Comparison of ENCODE assay signal across 14 cellular contexts in genomic region chr2:85680707-85681353, GRCh38. TPM values are rescaled to one million over a fixed set of nuclear protein-coding genes. Genes with fewer than 3 reads are reported as not detected.
A peak's percentile ranks its signal among the peaks of the same experiment; 100 is the strongest.
DNase-seq lines count a peak whose midpoint lies in the region; ATAC-seq and TF ChIP-seq lines count a peak whose summit lies in the region.
"Had no signal": no experiment of that assay in that cellular context is flagged by ENCODE, and none has a peak within 500 bp of the region (broad histone marks: within the 10 kb centered on the region; RNA-seq: fewer than 3 reads in every experiment).

No MANE protein-coding gene starts in this region.

- H3K4me1 ChIP-seq in psoas muscle (peaks cover 26% of the 10 kb centered on the region), mucosa of descending colon (ENCODE audit: low read depth) (no peaks in the 10 kb centered on the region)

- CTCF ChIA-PET in activated CD4-positive, alpha-beta T cell treated with anti-CD3 and anti-CD28 coated beads for 36 hours (lab: Charles Lee) = interaction anchor here (0.7 to 4.3 kb wide), 5 partner anchors 10 to 75 kb away, joined by 3 to 51 read pairs (median 4); partner anchors contain the start of gene GNLY

- no peak overlapping the region for H3K4me3 Mint-ChIP-seq in activated CD4-positive, alpha-beta T cell treated with anti-CD3 and anti-CD28 coated beads for 36 hours
- H3K4me3 Mint-ChIP-seq in central memory CD8-positive, alpha-beta T cell = peak overlapping the region; percentile 50

- H3K9me3 Mint-ChIP-seq in activated CD4-positive, alpha-beta T cell treated with anti-CD3 and anti-CD28 coated beads for 36 hours (ENCODE audit: low read depth) = no peaks in the 10 kb centered on the region
- no peaks in the 10 kb centered on the region for H3K9me3 Mint-ChIP-seq in central memory CD8-positive, alpha-beta T cell
- H3K9me3 Mint-ChIP-seq: naive thymus-derived CD8-positive, alpha-beta T cell had no signal

- no peaks in the 10 kb centered on the region for H3K9me3 ChIP-seq in psoas muscle
- no peaks in the 10 kb centered on the region for H3K9me3 ChIP-seq in mucosa of descending colon

- peak overlapping the region; percentile 86 for H3K27ac ChIP-seq in psoas muscle

- H3K4me3 ChIP-seq in psoas muscle (no peak overlapping the region), mucosa of descending colon (no peak overlapping the region)

- peaks cover 2% of the 10 kb centered on the region for H3K27me3 Mint-ChIP-seq in activated CD4-positive, alpha-beta T cell treated with anti-CD3 and anti-CD28 coated beads for 36 hours
- no peaks in the 10 kb centered on the region for H3K27me3 Mint-ChIP-seq in central memory CD8-positive, alpha-beta T cell

- WGBS in psoas muscle, 3 donors = 68 to 78% (median 73%) methylated on average over 2 of the region's 2 CpGs

- H3K27ac Mint-ChIP-seq in activated CD4-positive, alpha-beta T cell treated with anti-CD3 and anti-CD28 coated beads for 36 hours = peak overlapping the region; percentile 38
- H3K27ac Mint-ChIP-seq in central memory CD8-positive, alpha-beta T cell (ENCODE audit: low read depth) = peak overlapping the region; percentile 30

- H3K36me3 Mint-ChIP-seq in activated CD4-positive, alpha-beta T cell treated with anti-CD3 and anti-CD28 coated beads for 36 hours (ENCODE audit: low read depth) = no peaks in the 10 kb centered on the region
- no peaks in the 10 kb centered on the region for H3K36me3 Mint-ChIP-seq in central memory CD8-positive, alpha-beta T cell (ENCODE audit: insufficient read depth)
- H3K36me3 Mint-ChIP-seq: naive thymus-derived CD8-positive, alpha-beta T cell had no signal

- H3K27me3 ChIP-seq in psoas muscle (ENCODE audit: insufficient read depth in 3 of 3, low read length in 2 of 3) = no peaks in the 10 kb centered on the region

- POLR2A ChIA-PET in activated CD4-positive, alpha-beta T cell treated with anti-CD3 and anti-CD28 coated beads for 36 hours (lab: Charles Lee) = no interaction called here

- intact Hi-C loops in activated CD4-positive, alpha-beta T cell treated with anti-CD3 and anti-CD28 coated beads for 36 hours (cut with DNase I, micrococcal nuclease) = no loop called here
- intact Hi-C loops in psoas muscle (cut with DNase I) = loop anchor here in 1 of 2 donors (2.0 kb wide), 1 partner anchor 26 kb away; no protein-coding TSS in a partner anchor
- intact Hi-C loops in mucosa of descending colon (cut with DNase I, micrococcal nuclease) = no loop called here

- peak; percentile 48 for ATAC-seq in activated CD4-positive, alpha-beta T cell treated with anti-CD3 and anti-CD28 coated beads for 36 hours
- no peak for ATAC-seq in central memory CD8-positive, alpha-beta T cell (replicated peaks; ENCODE audit: extremely low read depth, poor library complexity, severe bottlenecking)
- ATAC-seq in psoas muscle = no peak
- no peak for ATAC-seq in mucosa of descending colon
- ATAC-seq in HG02759 (IDR thresholded peaks at IDR 0.05; ENCODE audit: unreplicated experiment) = no peak
- ATAC-seq: naive thymus-derived CD8-positive, alpha-beta T cell had no signal

- H3K36me3 ChIP-seq in psoas muscle (ENCODE audit: insufficient read depth in 1 of 2, low read depth in 1 of 2) (no peaks in the 10 kb centered on the region), mucosa of descending colon (ENCODE audit: low read depth) (no peaks in the 10 kb centered on the region)

- TF ChIP-seq CTCF in psoas muscle (IDR thresholded peaks at IDR 0.05) (no peak), mucosa of descending colon (IDR thresholded peaks at IDR 0.05) (no peak)

- H3K4me1 Mint-ChIP-seq in activated CD4-positive, alpha-beta T cell treated with anti-CD3 and anti-CD28 coated beads for 36 hours = no peaks in the 10 kb centered on the region
- peaks cover 4% of the 10 kb centered on the region for H3K4me1 Mint-ChIP-seq in central memory CD8-positive, alpha-beta T cell

- DNase-seq in activated CD4-positive, alpha-beta T cell treated with anti-CD3 and anti-CD28 coated beads for 36 hours = no peak
- DNase-seq in activated CD4-positive, alpha-beta T cell treated with anti-CD3 and anti-CD28 coated beads, Interleukin-2, amount 50 U/mL, for 48 hours = no peak
- peak; percentile 46 for DNase-seq in NCI-H2107 (lab: John Stamatoyannopoulos, UW)
- no peak for DNase-seq in central memory CD8-positive, alpha-beta T cell (ENCODE audit: low spot score in 2 of 2)
- no peak for DNase-seq in psoas muscle
- no peak for DNase-seq in mucosa of descending colon
- DNase-seq in SW 1271 (lab: John Stamatoyannopoulos, UW) = no peak
- DNase-seq: activated CD4-positive, alpha-beta T cell treated with anti-CD3 and anti-CD28 coated beads for 4 hours; AML-193; amniotic stem cell; SHP77 treated with DMSO at 0.1 percent for 48 hours; stimulated activated CD4-positive, alpha-beta T cell treated with anti-CD3 and anti-CD28 coated beads, Interleukin-12 subunit alpha, Interleukin-12 subunit beta, amount 100 ng/mL, for 4 hours had no signal

RNA-seq across cellular contexts. Expression of gene SFTPB, which starts 12.8 kb away (rescaled TPM):
- total RNA-seq in activated CD4-positive, alpha-beta T cell treated with anti-CD3 and anti-CD28 coated beads for 36 hours = not detected
- total RNA-seq in psoas muscle = 1 to 10 TPM in 2 of 4 donors, under 1 TPM in 2; 0.25 to 1.1 (median 0.96) TPM
- polyA plus RNA-seq in psoas muscle = 1 to 10 TPM in 1 of 3 donors, under 1 TPM in 2; 0.04 to 1.5 (median 0.98) TPM
- total RNA-seq in mucosa of descending colon = 1 to 10 TPM in 2 of 3 donors, not detected in 1; 1.3 to 2.2 TPM
- total RNA-seq: naive thymus-derived CD8-positive, alpha-beta T cell had no signal

RNA-seq across cellular contexts. Expression of gene GNLY, which starts 13.3 kb away (rescaled TPM):
- 10 to 100 TPM; 18.9 to 21.6 TPM for total RNA-seq in activated CD4-positive, alpha-beta T cell treated with anti-CD3 and anti-CD28 coated beads for 36 hours
- 10 to 100 TPM in 1 of 4 donors, 1 to 10 TPM in 2, under 1 TPM in 1; 0.58 to 20.0 (median 5.8) TPM for total RNA-seq in psoas muscle
- polyA plus RNA-seq in psoas muscle = 10 to 100 TPM in 2 of 3 donors, 1 to 10 TPM in 1; 4.9 to 31.6 (median 23.4) TPM
- total RNA-seq in mucosa of descending colon = 1 to 10 TPM; 3.0 to 6.5 (median 4.3) TPM
